In genomic region chr6:45297302-45297701, GRCh38 we compare ENCODE assay signal across 1 cellular context.
TF ChIP-seq lines count a peak whose summit lies in the region.

No MANE protein-coding gene starts in this region.

TF ChIP-seq in GM23338, 12 proteins besides CTCF, POLR2A, EP300 and RAD21 (continued from another document):
- no peak for TF ChIP-seq EZH2phosphoT487 (IDR thresholded peaks at IDR 0.05; ENCODE audit: unreplicated experiment)
